9 cellular contexts compared by ENCODE assay signal in the genomic region with DNA sequence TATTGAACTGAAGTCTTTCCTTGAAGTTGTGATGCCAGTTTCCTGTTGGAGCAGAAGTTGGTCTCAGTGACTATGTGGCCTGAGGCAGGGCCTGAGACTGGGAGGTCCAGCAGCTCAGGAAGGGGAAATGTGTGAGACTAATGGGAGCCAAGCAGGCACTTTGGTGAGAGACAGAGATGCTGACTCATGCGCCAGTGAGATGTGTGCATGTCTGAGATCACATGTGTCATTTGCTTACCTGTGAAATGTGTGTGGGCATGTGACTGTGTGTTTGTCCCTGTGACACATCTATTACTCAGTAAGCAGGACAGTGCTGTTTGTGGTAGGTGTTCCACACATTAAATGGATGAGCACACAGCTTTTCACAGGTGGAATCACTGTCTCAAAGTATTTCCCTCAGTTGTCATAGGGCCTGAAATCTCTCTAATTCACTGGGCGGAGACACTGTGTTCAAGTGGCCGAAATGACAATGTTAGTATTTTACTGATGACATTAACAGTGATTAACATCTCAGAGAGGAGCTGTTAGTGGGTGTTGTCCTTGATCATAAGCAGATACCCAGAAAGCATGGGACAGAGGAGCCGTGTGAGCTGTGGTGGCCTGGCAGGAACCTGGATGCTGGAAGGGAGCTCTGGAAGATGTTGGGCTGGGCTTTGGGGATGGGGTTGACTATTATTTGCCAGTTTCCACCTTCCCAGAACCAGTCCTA. TPM values are rescaled to one million over a fixed set of nuclear protein-coding genes. Genes with fewer than 3 reads are reported as not detected.
A peak's percentile ranks its signal among the peaks of the same experiment; 100 is the strongest.
DNase-seq lines count a peak whose midpoint lies in the region; ATAC-seq, FAIRE-seq and TF ChIP-seq lines count a peak whose summit lies in the region.
"Had no signal": no experiment of that assay in that cellular context is flagged by ENCODE, and none has a peak within 500 bp of the region (broad histone marks: within the 10 kb centered on the region; RNA-seq: fewer than 3 reads in every experiment).

No MANE protein-coding gene starts in this region.

- intact Hi-C loops in mammary epithelial cell (cut with micrococcal nuclease) (loop anchor here (1.0 kb wide), 1 partner anchor 16 kb away; the partner anchor contains the start of gene HINT2), left ventricle myocardium superior (cut with micrococcal nuclease) (no loop called here)

- no peaks in the 10 kb centered on the region for H3F3A ChIP-seq in smooth muscle cell (ENCODE audit: low read depth)

- H3K27ac ChIP-seq in mammary epithelial cell (ENCODE audit: insufficient read depth, low read depth, low read length) (peak overlapping the region; percentile 31), smooth muscle cell (ENCODE audit: low read depth) (peak overlapping the region; percentile 78)
- H3K27ac ChIP-seq: heart right ventricle had no signal

- dilution Hi-C loops in mammary epithelial cell (cut with HindIII; ENCODE audit: low sequenced_read_pairs): no loop called here

- peaks cover 23% of the 10 kb centered on the region for H3K4me1 ChIP-seq in mammary epithelial cell (ENCODE audit: insufficient read depth, low read length)
- H3K4me1 ChIP-seq in smooth muscle cell (ENCODE audit: low read depth): peaks cover 3% of the 10 kb centered on the region

- ATAC-seq in left ventricle myocardium superior: no peak

- no peak overlapping the region for H2AFZ ChIP-seq in mammary epithelial cell (ENCODE audit: low read depth, low read length)
- H2AFZ ChIP-seq in smooth muscle cell (ENCODE audit: low read depth): no peak overlapping the region

- H3K9me3 ChIP-seq in MG63 (no peaks in the 10 kb centered on the region), mammary epithelial cell (replicated peaks; ENCODE audit: insufficient read depth, low read length) (no peaks in the 10 kb centered on the region), smooth muscle cell (replicated peaks; ENCODE audit: low read depth) (no peaks in the 10 kb centered on the region)
- H3K9me3 ChIP-seq: heart right ventricle had no signal

- no peaks in the 10 kb centered on the region for H3K27me3 ChIP-seq in MG63
- no peaks in the 10 kb centered on the region for H3K27me3 ChIP-seq in mammary epithelial cell (ENCODE audit: insufficient read depth, low read length)
- H3K27me3 ChIP-seq in smooth muscle cell (ENCODE audit: low read depth): no peaks in the 10 kb centered on the region
- H3K27me3 ChIP-seq: heart right ventricle had no signal

- no TSS peak for BruUV-seq in mammary epithelial cell (replicated peaks; lab: Mats Ljungman, UMichigan)

- WGBS in mammary epithelial cell (ENCODE audit: low coverage, missing lambda C conversion rate): 69% methylated on average over 4 of the region's 4 CpGs
- 74% methylated on average over 4 of the region's 4 CpGs for WGBS in smooth muscle cell (ENCODE audit: low lambda C conversion rate)

- H4K20me1 ChIP-seq in mammary epithelial cell (ENCODE audit: insufficient read depth, low read length): no peaks in the 10 kb centered on the region
- no peaks in the 10 kb centered on the region for H4K20me1 ChIP-seq in smooth muscle cell (ENCODE audit: low read depth)

- H3K4me2 ChIP-seq in mammary epithelial cell (ENCODE audit: insufficient read depth, low read depth, low read length) (no peak overlapping the region), smooth muscle cell (no peak overlapping the region)

- H3K36me3 ChIP-seq in MG63 (peaks cover 43% of the 10 kb centered on the region), mammary epithelial cell (ENCODE audit: insufficient read depth, low read length) (no peaks in the 10 kb centered on the region), smooth muscle cell (ENCODE audit: low read depth) (no peaks in the 10 kb centered on the region)

- in situ Hi-C loops in mammary epithelial cell (cut with MboI; ENCODE audit: low sequenced_read_pairs in 2 of 2): no loop called here

- no peak for TF ChIP-seq POLR2A in GM12892 (IDR thresholded peaks at IDR 0.05; ENCODE audit: low read depth, low read length)

- H3K9ac ChIP-seq in mammary epithelial cell (ENCODE audit: insufficient read depth, low read length) (no peak overlapping the region), smooth muscle cell (ENCODE audit: low read depth) (peak overlapping the region; percentile 60)

- H3K4me3 ChIP-seq in MG63 (no peak overlapping the region), mammary epithelial cell (replicated peaks in 1 of 3; ENCODE audit: insufficient read depth in 1 of 3, low read depth in 2 of 3, low read length in 3 of 3) (no peak overlapping the region), smooth muscle cell (no peak overlapping the region)
- H3K4me3 ChIP-seq: heart right ventricle had no signal

- CTCF ChIA-PET in mammary epithelial cell (lab: Charles Lee; ENCODE audit: low non-redundant PET): interaction anchor here (0.6 to 1.2 kb wide), 5 partner anchors 8 to 147 kb away, joined by 3 to 8 read pairs (median 4); partner anchors contain the start of gene HINT2

- peak; percentile 65 for FAIRE-seq in GM12892 (lab: Jason Lieb, UNC)

- no peak for DNase-seq in GM12892 (ENCODE audit: insufficient read length)
- DNase-seq in MG63: peak; percentile 56
- peak; percentile 95 for DNase-seq in mammary epithelial cell
- DNase-seq in smooth muscle cell (lab: John Stamatoyannopoulos, UW; ENCODE audit: unreplicated experiment): no peak
- DNase-seq in left ventricle myocardium superior: no peak
- no peak for DNase-seq in NCI-H524 (lab: John Stamatoyannopoulos, UW)
- DNase-seq in NCI-H187 (lab: John Stamatoyannopoulos, UW): no peak
- no peak for DNase-seq in GM20000 (ENCODE audit: low spot score)
- DNase-seq: heart right ventricle had no signal

- TF ChIP-seq CTCF in mammary epithelial cell (conservative IDR thresholded peaks at IDR 0.05 in 1 of 2, IDR thresholded peaks at IDR 0.05 in 1 of 2; ENCODE audit: extremely low read depth in 1 of 2, insufficient read depth in 1 of 2, low read depth in 1 of 2, low read length in 2 of 2) (no peak), smooth muscle cell (IDR thresholded peaks at IDR 0.05; ENCODE audit: borderline replicate concordance, insufficient read depth, poor library complexity, severe bottlenecking) (no peak), GM20000 (IDR thresholded peaks at IDR 0.05; ENCODE audit: extremely low read depth, missing control alignments) (no peak)

- no peaks in the 10 kb centered on the region for H3K79me2 ChIP-seq in mammary epithelial cell (ENCODE audit: insufficient read depth, low read length)
- no peaks in the 10 kb centered on the region for H3K79me2 ChIP-seq in smooth muscle cell (ENCODE audit: low read depth)

RNA-seq across cellular contexts. Expression of gene NPR2, which starts 7.4 kb away (rescaled TPM):
- 10.0 TPM for polyA plus RNA-seq in GM12892 (2012; ENCODE audit: missing spikeins)
- 32.5 and 42.0 TPM in 2 replicates for total RNA-seq in MG63 (2014; rRNA removed; shearing (Covaris generic); ENCODE audit: low replicate concordance)
- 10 to 100 TPM in 1 of 2 donors, 1 to 10 TPM in 1; 1.3 to 13.3 TPM for total RNA-seq in mammary epithelial cell
- polyA plus RNA-seq in mammary epithelial cell: 3.8 TPM
- 29.5 TPM for polyA minus RNA-seq in mammary epithelial cell
- total RNA-seq in smooth muscle cell: 19.4 and 24.8 TPM in 2 replicates
- 16.4 and 20.1 TPM in 2 replicates for polyA plus RNA-seq in smooth muscle cell
- total RNA-seq in left ventricle myocardium superior: 24.6 TPM

RNA-seq across cellular contexts. Expression of gene SPAG8, which starts 13.2 kb away (rescaled TPM):
- 2.0 TPM for polyA plus RNA-seq in GM12892 (2012; ENCODE audit: missing spikeins)
- 2.4 TPM in 1 of 2 replicates, not detected in the other for total RNA-seq in MG63 (2014; rRNA removed; shearing (Covaris generic); ENCODE audit: low replicate concordance)
- under 1 TPM; 0.82 to 0.83 TPM for total RNA-seq in mammary epithelial cell
- 0.23 TPM for polyA plus RNA-seq in mammary epithelial cell
- polyA minus RNA-seq in mammary epithelial cell: not detected
- 0.85 TPM in 1 of 2 replicates, not detected in the other for total RNA-seq in smooth muscle cell
- polyA plus RNA-seq in smooth muscle cell: 0.44 and 1.2 TPM in 2 replicates
- total RNA-seq in left ventricle myocardium superior: 3.2 TPM

RNA-seq across cellular contexts. Expression of gene HINT2, which starts 16.0 kb away (rescaled TPM):
- polyA plus RNA-seq in GM12892 (2012; ENCODE audit: missing spikeins): 47.4 TPM
- 67.7 and 120 TPM in 2 replicates for total RNA-seq in MG63 (2014; rRNA removed; shearing (Covaris generic); ENCODE audit: low replicate concordance)
- total RNA-seq in mammary epithelial cell (10 to 100 TPM; 11.7 to 31.9 TPM), smooth muscle cell (7.7 and 20.4 TPM in 2 replicates), left ventricle myocardium superior (75.8 TPM)
- polyA plus RNA-seq in mammary epithelial cell (27.9 TPM), smooth muscle cell (66.7 and 67.8 TPM in 2 replicates)
- 38.3 TPM for polyA minus RNA-seq in mammary epithelial cell

RNA-seq across cellular contexts. Expression of gene FAM221B, which starts 29.7 kb away (rescaled TPM):
- not detected for polyA plus RNA-seq in GM12892 (2012; ENCODE audit: missing spikeins)
- total RNA-seq in MG63 (2014; rRNA removed; shearing (Covaris generic); ENCODE audit: low replicate concordance): not detected in 2 replicates
- total RNA-seq in mammary epithelial cell (not detected), smooth muscle cell (not detected in 2 replicates), left ventricle myocardium superior (not detected)
- polyA plus RNA-seq in mammary epithelial cell (not detected), smooth muscle cell (not detected in 2 replicates)
- polyA minus RNA-seq in mammary epithelial cell: not detected
- total RNA-seq: heart right ventricle had no signal
- polyA plus RNA-seq: heart right ventricle had no signal

RNA-seq across cellular contexts. Expression of gene TMEM8B, which starts 30.2 kb away (rescaled TPM):
- 4.0 TPM for polyA plus RNA-seq in GM12892 (2012; ENCODE audit: missing spikeins)
- 2.7 and 3.6 TPM in 2 replicates for total RNA-seq in MG63 (2014; rRNA removed; shearing (Covaris generic); ENCODE audit: low replicate concordance)
- total RNA-seq in mammary epithelial cell (1 to 10 TPM; 3.8 to 7.5 TPM), smooth muscle cell (4.5 and 4.9 TPM in 2 replicates), left ventricle myocardium superior (15.9 TPM)
- polyA plus RNA-seq in mammary epithelial cell (1.9 TPM), smooth muscle cell (12.4 and 18.7 TPM in 2 replicates)
- 3.1 TPM for polyA minus RNA-seq in mammary epithelial cell

Comparison
In these comparisons a context has a peak if more than half of its experiments do, and no peak if none do; other contexts are left out.
1. DNase-seq: peak in MG63 (single experiment) and mammary epithelial cell (single experiment); none in GM12892 (single experiment), smooth muscle cell (single experiment), left ventricle myocardium superior (single experiment), NCI-H524 (0 of 2), NCI-H187 (0 of 2) and GM20000 (single experiment).